9 cellular contexts compared by ENCODE assay signal in the genomic region with DNA sequence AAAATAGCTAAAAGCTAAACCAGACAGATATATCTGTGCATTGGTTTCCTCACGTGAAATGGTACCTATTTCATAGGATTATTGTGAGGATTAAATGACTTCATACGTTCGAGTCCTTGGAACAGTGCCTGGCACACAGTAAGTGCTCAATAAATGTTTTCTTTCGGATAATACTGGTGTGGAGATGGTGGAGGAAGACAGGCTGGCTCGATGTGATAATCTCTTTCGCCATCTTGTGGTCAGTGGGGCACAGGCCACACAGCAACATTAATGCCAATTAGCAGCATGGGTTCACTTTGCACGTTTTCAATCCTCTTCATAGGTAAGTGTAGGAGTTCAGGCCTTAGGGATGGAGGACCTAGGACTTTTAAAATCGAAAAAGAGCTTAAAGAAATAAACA.
DNase-seq lines count a peak whose midpoint lies in the region; ATAC-seq and TF ChIP-seq lines count a peak whose summit lies in the region.
"Had no signal": no experiment of that assay in that cellular context is flagged by ENCODE, and none has a peak within 500 bp of the region (broad histone marks: within the 10 kb centered on the region; RNA-seq: fewer than 3 reads in every experiment).

No MANE protein-coding gene starts in this region.

- no peaks in the 10 kb centered on the region for H3K9me3 ChIP-seq in WERI-Rb-1 (ENCODE audit: severe bottlenecking)

- H3K4me1 ChIP-seq in KMS-11 (ENCODE audit: low read depth, poor library complexity, severe bottlenecking): peaks cover 5% of the 10 kb centered on the region

- H3K27ac Mint-ChIP-seq in activated T-cell treated with anti-CD3 and anti-CD28 coated beads, Interleukin-2, amount 50 U/mL, for 24 hours: no peak overlapping the region
- H3K27ac Mint-ChIP-seq: stimulated activated naive CD8-positive, alpha-beta T cell treated with anti-CD3 and anti-CD28 coated beads, Interleukin-15, Interleukin-2, amounts not matched to agents 100 ng/mL and 50 ng/mL, for 24 hours had no signal

- DNase-seq in AG10803 (ENCODE audit: low read depth): peak; percentile 9
- peak; percentile 13 for DNase-seq in WERI-Rb-1
- DNase-seq in kidney glomerular epithelial cell (lab: John Stamatoyannopoulos, UW): peak; percentile 0
- no peak for DNase-seq in activated T-cell treated with anti-CD3 and anti-CD28 coated beads, Interleukin-2, amount 50 U/mL, for 24 hours
- no peak for DNase-seq in activated effector memory CD4-positive, alpha-beta T cell treated with Interleukin-2 at 50 U/mL for 16 hours

- H3K27me3 ChIP-seq in KMS-11 (ENCODE audit: insufficient read depth, low read depth) (no peaks in the 10 kb centered on the region), WERI-Rb-1 (ENCODE audit: insufficient read depth, low read depth, severe bottlenecking) (peaks cover 72% of the 10 kb centered on the region)

- H2AFZ ChIP-seq in KMS-11 (ENCODE audit: low read depth): peak overlapping the region; percentile 47; the same call in 1 of the 2 replicates

- no peaks in the 10 kb centered on the region for H4K20me1 ChIP-seq in KMS-11 (ENCODE audit: insufficient read depth)

- no peak overlapping the region for H3K9ac ChIP-seq in KMS-11

- H3K4me3 ChIP-seq in AG10803 (ENCODE audit: low read length) (no peak overlapping the region), KMS-11 (IDR thresholded peaks at IDR 0.05; ENCODE audit: insufficient read depth, low read depth, low read length) (no peak overlapping the region), WERI-Rb-1 (ENCODE audit: low read depth, low read length) (no peak overlapping the region)

- H3K79me2 ChIP-seq in KMS-11 (ENCODE audit: insufficient read depth, low read depth): no peaks in the 10 kb centered on the region

- no peaks in the 10 kb centered on the region for H3K36me3 Mint-ChIP-seq in activated T-cell treated with anti-CD3 and anti-CD28 coated beads, Interleukin-2, amount 50 U/mL, for 24 hours (ENCODE audit: low read depth)

- no peaks in the 10 kb centered on the region for H3K9me3 Mint-ChIP-seq in activated T-cell treated with anti-CD3 and anti-CD28 coated beads, Interleukin-2, amount 50 U/mL, for 24 hours
- H3K9me3 Mint-ChIP-seq: stimulated activated naive CD8-positive, alpha-beta T cell treated with anti-CD3 and anti-CD28 coated beads, Interleukin-15, Interleukin-2, amounts not matched to agents 100 ng/mL and 50 ng/mL, for 24 hours had no signal

- TF ChIP-seq CTCF in AG10803 (conservative IDR thresholded peaks at IDR 0.05; ENCODE audit: low read length) (peak; percentile 58), GM12874 (IDR thresholded peaks at IDR 0.05; ENCODE audit: insufficient read depth, low read depth, low read length) (peak; percentile 51), KMS-11 (conservative IDR thresholded peaks at IDR 0.05; ENCODE audit: low read depth, low read length) (peak; percentile 76), WERI-Rb-1 (IDR thresholded peaks at IDR 0.05; ENCODE audit: low read depth, low read length) (peak; percentile 76)

- H3K4me2 ChIP-seq in KMS-11: no peak overlapping the region

- H3K4me1 Mint-ChIP-seq in activated T-cell treated with anti-CD3 and anti-CD28 coated beads, Interleukin-2, amount 50 U/mL, for 24 hours (ENCODE audit: low read depth): peaks cover 5% of the 10 kb centered on the region

- no peak for ATAC-seq in HG02852 (IDR thresholded peaks at IDR 0.05; ENCODE audit: unreplicated experiment)

- H3K4me3 Mint-ChIP-seq in activated T-cell treated with anti-CD3 and anti-CD28 coated beads, Interleukin-2, amount 50 U/mL, for 24 hours: no peak overlapping the region
- H3K4me3 Mint-ChIP-seq: stimulated activated naive CD8-positive, alpha-beta T cell treated with anti-CD3 and anti-CD28 coated beads, Interleukin-15, Interleukin-2, amounts not matched to agents 100 ng/mL and 50 ng/mL, for 24 hours had no signal

- no peak overlapping the region for H3K27ac ChIP-seq in KMS-11
- no peak overlapping the region for H3K27ac ChIP-seq in WERI-Rb-1

- no peaks in the 10 kb centered on the region for H3K36me3 ChIP-seq in KMS-11 (ENCODE audit: insufficient read depth)
- no peaks in the 10 kb centered on the region for H3K36me3 ChIP-seq in WERI-Rb-1

- peaks cover 58% of the 10 kb centered on the region for H3K27me3 Mint-ChIP-seq in activated T-cell treated with anti-CD3 and anti-CD28 coated beads, Interleukin-2, amount 50 U/mL, for 24 hours
- H3K27me3 Mint-ChIP-seq: stimulated activated naive CD8-positive, alpha-beta T cell treated with anti-CD3 and anti-CD28 coated beads, Interleukin-15, Interleukin-2, amounts not matched to agents 100 ng/mL and 50 ng/mL, for 24 hours had no signal

Comparison
In these comparisons a context has a peak if more than half of its experiments do, and no peak if none do; other contexts are left out.
1. DNase-seq: peak in AG10803 (single experiment), WERI-Rb-1 (single experiment) and kidney glomerular epithelial cell (single experiment); none in activated T-cell treated with anti-CD3 and anti-CD28 coated beads, Interleukin-2, amount 50 U/mL, for 24 hours (single experiment) and activated effector memory CD4-positive, alpha-beta T cell treated with Interleukin-2 at 50 U/mL for 16 hours (single experiment).
2. Peak in every context shown above with its lines, with median percentiles within 50 percentile points of each other: CTCF ChIP-seq.